In the genomic region with DNA sequence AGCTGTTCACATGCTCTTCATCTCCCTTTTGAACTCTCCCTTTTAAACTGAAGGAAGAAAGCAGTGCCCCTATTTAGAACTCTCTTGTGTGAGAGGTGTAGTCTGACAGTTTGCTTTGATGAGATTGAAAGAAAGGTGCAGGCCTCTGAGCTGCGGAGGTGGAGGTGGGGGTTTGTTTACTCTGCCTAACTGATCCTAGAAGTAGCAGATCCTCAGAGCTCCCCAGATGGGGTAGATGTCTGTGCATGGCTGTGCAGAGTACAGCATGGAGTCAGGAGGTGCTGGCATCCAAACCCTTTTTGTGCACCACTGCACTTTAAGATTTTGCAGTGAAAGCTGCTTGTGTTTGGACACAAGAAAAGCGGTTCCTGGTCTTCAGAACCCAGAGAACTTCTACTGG, we compare ENCODE assay signal across 15 cellular contexts. TPM values are rescaled to one million over a fixed set of nuclear protein-coding genes. Genes with fewer than 3 reads are reported as not detected.
DNase-seq lines count a peak whose midpoint lies in the region; ATAC-seq and TF ChIP-seq lines count a peak whose summit lies in the region.
"Had no signal": no experiment of that assay in that cellular context is flagged by ENCODE, and none has a peak within 500 bp of the region (broad histone marks: within the 10 kb centered on the region; RNA-seq: fewer than 3 reads in every experiment).

No MANE protein-coding gene starts in this region.

- ATAC-seq in CD8-positive, alpha-beta T cell = no peak
- no peak for ATAC-seq in naive thymus-derived CD4-positive, alpha-beta T cell
- ATAC-seq in GM19324 (IDR thresholded peaks at IDR 0.05; ENCODE audit: low FRiP score, unreplicated experiment) = no peak
- ATAC-seq: A549 had no signal

- H3K36me3 ChIP-seq in CD8-positive, alpha-beta T cell (ENCODE audit: insufficient read depth, low read length) = no peaks in the 10 kb centered on the region
- no peaks in the 10 kb centered on the region for H3K36me3 ChIP-seq in naive thymus-derived CD4-positive, alpha-beta T cell (ENCODE audit: control insufficient read depth in 2 of 3, insufficient read depth in 3 of 3, low read length in 3 of 3)
- H3K36me3 ChIP-seq in thymus (ENCODE audit: control insufficient read depth, insufficient read depth) = no peaks in the 10 kb centered on the region

- H4K5ac ChIP-seq in H9 (ENCODE audit: insufficient read length, low read depth, low read length) = no peak overlapping the region

- H3K36me3 Mint-ChIP-seq in CD8-positive, alpha-beta T cell = peaks cover 10% of the 10 kb centered on the region
- H3K36me3 Mint-ChIP-seq in H9 (ENCODE audit: insufficient read depth in 1 of 3, low read depth in 3 of 3) (peaks cover 17 to 23% (median 21%) of the 10 kb centered on the region in 3 experiments), progenitor cell of endocrine pancreas (ENCODE audit: insufficient read depth) (peaks cover 28% of the 10 kb centered on the region)
- H3K36me3 Mint-ChIP-seq in naive thymus-derived CD4-positive, alpha-beta T cell = peaks cover 6 to 13% (median 10%) of the 10 kb centered on the region in 5 donors

- peaks cover 4% of the 10 kb centered on the region for H3K4me1 ChIP-seq in CD8-positive, alpha-beta T cell (ENCODE audit: insufficient read depth, low read length)
- H3K4me1 ChIP-seq in H9 (ENCODE audit: insufficient read depth, low read length) = peaks cover 2% of the 10 kb centered on the region; the same call in 1 of the 2 replicates
- peaks cover 0 to 6% of the 10 kb centered on the region in 2 donors for H3K4me1 ChIP-seq in naive thymus-derived CD4-positive, alpha-beta T cell (ENCODE audit: control insufficient read depth in 2 of 2, insufficient read depth in 2 of 2, low read length in 2 of 2)
- H3K4me1 ChIP-seq in thymus (ENCODE audit: control insufficient read depth, insufficient read depth, low read length) = peaks cover 4% of the 10 kb centered on the region
- H3K4me1 ChIP-seq: A549, BE2C had no signal

- H2BK120ac ChIP-seq in H9 (ENCODE audit: low read depth, low read length, poor library complexity, severe bottlenecking) = no peak overlapping the region

- CTCF ChIA-PET in CD8-positive, alpha-beta T cell (lab: Charles Lee) = no interaction called here
- CTCF ChIA-PET in naive thymus-derived CD4-positive, alpha-beta T cell (lab: Charles Lee) = no interaction called here

- no peak overlapping the region for H2AFZ ChIP-seq in H9 (ENCODE audit: low read length)

- no CpG with 5 or more reads among the region's 2 CpGs for WGBS in H9 (ENCODE audit: extremely low coverage, insufficient read length, low lambda C conversion rate)
- WGBS in thymus = 68% methylated on average over 2 of the region's 2 CpGs

- H3K9me3 ChIP-seq in CD8-positive, alpha-beta T cell (ENCODE audit: low read length) = no peaks in the 10 kb centered on the region
- H3K9me3 ChIP-seq in H9 (ENCODE audit: control insufficient read depth, low read depth, low read length) (no peaks in the 10 kb centered on the region), thymus (ENCODE audit: control insufficient read depth) (no peaks in the 10 kb centered on the region)
- H3K9me3 ChIP-seq in naive thymus-derived CD4-positive, alpha-beta T cell (ENCODE audit: control insufficient read depth in 2 of 3, low read length in 3 of 3) = no peaks in the 10 kb centered on the region

- H3K9ac ChIP-seq in H9 (ENCODE audit: extremely low read depth, insufficient read length, low read length) = no peak overlapping the region

- peaks cover 12% of the 10 kb centered on the region for H3K9me3 Mint-ChIP-seq in CD8-positive, alpha-beta T cell
- H3K9me3 Mint-ChIP-seq in H9 (peaks cover 21 to 27% of the 10 kb centered on the region in 2 experiments), progenitor cell of endocrine pancreas (ENCODE audit: low read depth) (peaks cover 12% of the 10 kb centered on the region)
- H3K9me3 Mint-ChIP-seq in naive thymus-derived CD4-positive, alpha-beta T cell = peaks cover 4 to 42% (median 14%) of the 10 kb centered on the region in 11 donors

- H3K4ac ChIP-seq in H9 (ENCODE audit: low read depth, low read length) = no peak overlapping the region

- no peaks in the 10 kb centered on the region for H4K20me1 ChIP-seq in H9 (ENCODE audit: control insufficient read depth, insufficient read depth, insufficient read length)

- no peak overlapping the region for H2BK12ac ChIP-seq in H9 (ENCODE audit: insufficient read length, low read depth, low read length)

- H3K14ac ChIP-seq in H9 (ENCODE audit: insufficient read depth, low read length) = no peak overlapping the region

- no peak overlapping the region for H2AK5ac ChIP-seq in H9 (ENCODE audit: insufficient read length, low read length)

- no peak overlapping the region for H3K23ac ChIP-seq in H9 (ENCODE audit: insufficient read length, low read depth, low read length)

- TF ChIP-seq CTCF in CD8-positive, alpha-beta T cell (IDR thresholded peaks at IDR 0.05) = no peak
- TF ChIP-seq CTCF in H9 (conservative IDR thresholded peaks at IDR 0.05) (no peak), progenitor cell of endocrine pancreas (IDR thresholded peaks at IDR 0.05; ENCODE audit: unreplicated experiment) (no peak)

- H3K4me3 ChIP-seq in CD8-positive, alpha-beta T cell (ENCODE audit: low read depth, low read length) = no peak overlapping the region
- no peak overlapping the region for H3K4me3 ChIP-seq in naive thymus-derived CD4-positive, alpha-beta T cell (ENCODE audit: low read length)
- H3K4me3 ChIP-seq in thymus (ENCODE audit: low read length) = no peak overlapping the region
- H3K4me3 ChIP-seq: A549 had no signal

- no peak overlapping the region for H2BK20ac ChIP-seq in H9 (ENCODE audit: low read depth, low read length, poor library complexity, severe bottlenecking)

- intact Hi-C loops in CD8-positive, alpha-beta T cell (cut with DNase I, micrococcal nuclease) = no loop called here
- intact Hi-C loops in naive thymus-derived CD4-positive, alpha-beta T cell (cut with micrococcal nuclease) = no loop called here

- no peaks in the 10 kb centered on the region for H3K27me3 ChIP-seq in CD8-positive, alpha-beta T cell (ENCODE audit: insufficient read depth, low read length)
- no peaks in the 10 kb centered on the region for H3K27me3 ChIP-seq in H9 (ENCODE audit: insufficient read depth, low read length)
- H3K27me3 ChIP-seq in naive thymus-derived CD4-positive, alpha-beta T cell (ENCODE audit: control insufficient read depth in 2 of 2, insufficient read depth in 2 of 2, low read length in 2 of 2) = no peaks in the 10 kb centered on the region
- H3K27me3 ChIP-seq in thymus (ENCODE audit: control insufficient read depth, insufficient read depth) = no peaks in the 10 kb centered on the region
- H3K27me3 ChIP-seq: BE2C had no signal

- no peaks in the 10 kb centered on the region for H3K79me2 ChIP-seq in H9 (ENCODE audit: insufficient read depth, low read length)

- H3K56ac ChIP-seq in H9 (ENCODE audit: insufficient read length, low read depth, low read length) = no peak overlapping the region

- peaks cover 14% of the 10 kb centered on the region for H3K4me1 Mint-ChIP-seq in CD8-positive, alpha-beta T cell (ENCODE audit: low read depth)
- H3K4me1 Mint-ChIP-seq in H9 (peaks cover 9 to 10% of the 10 kb centered on the region in 2 experiments), progenitor cell of endocrine pancreas (ENCODE audit: low read depth) (no peaks in the 10 kb centered on the region)
- H3K4me1 Mint-ChIP-seq in naive thymus-derived CD4-positive, alpha-beta T cell = peaks cover 0 to 23% (median 12%) of the 10 kb centered on the region in 7 donors
- H3K4me1 Mint-ChIP-seq: CD8-positive, alpha-beta memory T cell had no signal

- no peak overlapping the region for H3K18ac ChIP-seq in H9 (ENCODE audit: insufficient read length, low read depth, low read length)

- no peaks in the 10 kb centered on the region for H3K23me2 ChIP-seq in H9 (ENCODE audit: insufficient read length, low read depth, low read length, poor library complexity, severe bottlenecking)

- no peak overlapping the region for H3K27ac ChIP-seq in CD8-positive, alpha-beta T cell (ENCODE audit: low read depth, low read length)
- H3K27ac ChIP-seq in H9 (ENCODE audit: insufficient read length, low read depth, low read length) = no peak overlapping the region
- peak overlapping the region; percentile 20 for H3K27ac ChIP-seq in naive thymus-derived CD4-positive, alpha-beta T cell (ENCODE audit: low read depth, low read length)
- peak overlapping the region; percentile 10 for H3K27ac ChIP-seq in thymus (ENCODE audit: low read depth)
- H3K27ac ChIP-seq: A549, C4-2B, HL-60 had no signal

- no peak overlapping the region for H4K91ac ChIP-seq in H9 (ENCODE audit: insufficient read length, low read depth, low read length)

- no peak overlapping the region for H2BK15ac ChIP-seq in H9 (ENCODE audit: low read depth, low read length)

- H3K27ac Mint-ChIP-seq in CD8-positive, alpha-beta T cell = peak overlapping the region; percentile 89
- H3K27ac Mint-ChIP-seq in H9 (no peak overlapping the region), progenitor cell of endocrine pancreas (no peak overlapping the region)
- H3K27ac Mint-ChIP-seq in naive thymus-derived CD4-positive, alpha-beta T cell = peak overlapping the region in 8 of 9 donors; percentile 78 to 93 (median 88)

- no peak for DNase-seq in CD8-positive, alpha-beta T cell
- DNase-seq in H9 (peak; percentile 2), progenitor cell of endocrine pancreas (ENCODE audit: low spot score, unreplicated experiment) (no peak), cerebellar cortex (ENCODE audit: low spot score) (no peak)
- peak in 3 of 9 donors; percentile 9 to 15 (median 9) for DNase-seq in naive thymus-derived CD4-positive, alpha-beta T cell
- DNase-seq: BE2C; Caco-2; CD8-positive, alpha-beta memory T cell; DMS53; GF-D8 had no signal

- peaks cover 2% of the 10 kb centered on the region for H3K27me3 Mint-ChIP-seq in CD8-positive, alpha-beta T cell (ENCODE audit: low read depth)
- H3K27me3 Mint-ChIP-seq in H9 (ENCODE audit: low read depth) = peaks cover 3% of the 10 kb centered on the region; the same call in 1 of the 2 replicates
- no peaks in the 10 kb centered on the region for H3K27me3 Mint-ChIP-seq in naive thymus-derived CD4-positive, alpha-beta T cell
- H3K27me3 Mint-ChIP-seq in progenitor cell of endocrine pancreas = no peaks in the 10 kb centered on the region

- H3K4me2 ChIP-seq in H9 (ENCODE audit: insufficient read depth, insufficient read length, low read length) = no peak overlapping the region
- H3K4me2 ChIP-seq: A549 had no signal

- no peak overlapping the region for H3T11ph ChIP-seq in H9 (ENCODE audit: low read length)

- no peak overlapping the region for H2BK5ac ChIP-seq in H9 (ENCODE audit: insufficient read length, low read length)

- POLR2A ChIA-PET in CD8-positive, alpha-beta T cell (lab: Charles Lee) = no interaction called here
- POLR2A ChIA-PET in naive thymus-derived CD4-positive, alpha-beta T cell (lab: Charles Lee) = no interaction called here

- H3K4me3 Mint-ChIP-seq in CD8-positive, alpha-beta T cell = peak overlapping the region; percentile 26
- H3K4me3 Mint-ChIP-seq in H9 (no peak overlapping the region), progenitor cell of endocrine pancreas (ENCODE audit: low read depth) (no peak overlapping the region)
- H3K4me3 Mint-ChIP-seq in naive thymus-derived CD4-positive, alpha-beta T cell = peak overlapping the region in 8 of 10 donors; percentile 6 to 72 (median 54)
- H3K4me3 Mint-ChIP-seq: CD8-positive, alpha-beta memory T cell had no signal

- H4K8ac ChIP-seq in H9 (replicated peaks; ENCODE audit: insufficient read length, low read depth, low read length) = no peak overlapping the region

- H3K79me1 ChIP-seq in H9 (ENCODE audit: insufficient read depth, low read depth, low read length, poor library complexity, severe bottlenecking) = no peaks in the 10 kb centered on the region

RNA-seq across cellular contexts. Expression of a gene that starts 58.3 kb away (rescaled TPM):
- total RNA-seq in CD8-positive, alpha-beta T cell = under 1 TPM; 0.33 to 0.46 TPM
- 2.6 and 3.1 TPM in 2 replicates for total RNA-seq in H9 (2021)
- total RNA-seq in naive thymus-derived CD4-positive, alpha-beta T cell = 1 to 10 TPM in 2 of 5 experiments, under 1 TPM in 3; 0.82 to 1.5 (median 0.94) TPM
- under 1 TPM; 0.41 to 0.54 TPM for polyA plus RNA-seq in naive thymus-derived CD4-positive, alpha-beta T cell
- 1.7 TPM for polyA plus RNA-seq in thymus
- total RNA-seq in progenitor cell of endocrine pancreas = 14.3 and 15.5 TPM in 2 replicates

Comparison
In these comparisons a context has a peak if more than half of its experiments do, and no peak if none do; other contexts are left out.
1. H3K27ac ChIP-seq: peak in naive thymus-derived CD4-positive, alpha-beta T cell (single experiment) and thymus (single experiment); none in CD8-positive, alpha-beta T cell (single experiment) and H9 (single experiment).
2. H3K27ac Mint-ChIP-seq: peak in CD8-positive, alpha-beta T cell (single experiment) and naive thymus-derived CD4-positive, alpha-beta T cell (8 of 9); none in H9 (0 of 3) and progenitor cell of endocrine pancreas (single experiment).
3. H3K4me3 Mint-ChIP-seq: peak in CD8-positive, alpha-beta T cell (single experiment) and naive thymus-derived CD4-positive, alpha-beta T cell (8 of 10); none in H9 (0 of 2) and progenitor cell of endocrine pancreas (single experiment).